ENCODE assay signal across 22 cellular contexts in the genomic region with DNA sequence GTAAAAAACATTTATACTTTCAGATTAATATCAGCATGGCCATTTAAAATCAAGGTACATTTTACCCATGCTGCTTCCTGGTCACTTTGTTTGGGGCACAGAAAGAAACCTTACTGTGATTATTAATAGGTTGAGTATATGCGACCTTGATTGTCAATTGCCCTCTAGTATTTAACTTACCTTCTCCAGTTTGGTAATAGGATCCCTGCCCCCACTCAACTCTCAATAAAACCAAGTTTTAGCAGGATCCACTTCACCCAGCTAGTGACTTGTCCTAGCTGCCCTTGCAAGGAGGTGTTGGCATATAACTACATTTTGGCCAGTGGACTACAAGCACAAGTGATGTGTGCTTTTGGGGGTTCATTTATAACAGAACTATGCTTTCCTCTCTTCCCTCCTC. TPM values are rescaled to one million over a fixed set of nuclear protein-coding genes. Genes with fewer than 3 reads are reported as not detected.
DNase-seq lines count a peak whose midpoint lies in the region; ATAC-seq and TF ChIP-seq lines count a peak whose summit lies in the region.
"Had no signal": no experiment of that assay in that cellular context is flagged by ENCODE, and none has a peak within 500 bp of the region (broad histone marks: within the 10 kb centered on the region; RNA-seq: fewer than 3 reads in every experiment).

No MANE protein-coding gene starts in this region.

- no peak overlapping the region for H3K4me3 ChIP-seq in GM23338
- 0 out of 2 replicates have a peak overlapping the region, but pooled peaks have one; percentile 2 for H3K4me3 ChIP-seq in HUES48 (ENCODE audit: low read depth, low read length)
- H3K4me3 ChIP-seq in iPS-18a (ENCODE audit: low read length), result peak overlapping the region; percentile 33
- no peak overlapping the region for H3K4me3 ChIP-seq in tibial artery
- H3K4me3 ChIP-seq: GM12878, HAP-1, K562 had no signal

- CTCF ChIA-PET in WTC11 (lab: Charles Lee), result interaction anchor here (0.6 to 1.5 kb wide), 2 partner anchors 95 to 347 kb away, joined by 3 read pairs; no protein-coding TSS in a partner anchor

- H3K4me1 ChIP-seq in GM23338 (ENCODE audit: insufficient read depth) (peaks cover 7% of the 10 kb centered on the region; the same call in 1 of the 2 replicates), HUES48 (ENCODE audit: control insufficient read depth, insufficient read depth, low read length) (peaks cover 23% of the 10 kb centered on the region), iPS-18a (ENCODE audit: control insufficient read depth, low read depth, low read length) (peaks cover 26% of the 10 kb centered on the region), tibial artery (no peaks in the 10 kb centered on the region)
- H3K4me1 ChIP-seq: BE2C had no signal

- TF ChIP-seq CTCF in GM23338 (conservative IDR thresholded peaks at IDR 0.05; ENCODE audit: low read depth in 2 of 2) (no peak), WTC11 (IDR thresholded peaks at IDR 0.05) (no peak), tibial artery (IDR thresholded peaks at IDR 0.05) (no peak)

- H3K27ac ChIP-seq in GM23338 (ENCODE audit: low read depth) (no peak overlapping the region), HUES48 (ENCODE audit: low read depth, low read length) (peak overlapping the region; percentile 74), iPS-18a (ENCODE audit: low read length) (peak overlapping the region; percentile 90), tibial artery (no peak overlapping the region)

- no peaks in the 10 kb centered on the region for H3K27me3 Mint-ChIP-seq in GM23338 (ENCODE audit: insufficient read depth, low read depth, poor library complexity)
- no peaks in the 10 kb centered on the region for H3K27me3 Mint-ChIP-seq in WTC11 (ENCODE audit: low read depth)
- H3K27me3 Mint-ChIP-seq: CD4-positive, CD25-positive, alpha-beta regulatory T cell; CD8-positive, alpha-beta memory T cell had no signal

- DNase-seq in GM23338 (ENCODE audit: low spot score) (peak; percentile 21), WTC11 (ENCODE audit: low spot score) (no peak), NCI-H774 (lab: John Stamatoyannopoulos, UW) (no peak), SHP77 treated with DMSO at 0.1 percent for 48 hours (lab: John Stamatoyannopoulos, UW) (no peak), tibial artery (no peak)
- DNase-seq in activated effector memory CD4-positive, alpha-beta T cell treated with Interleukin-2 at 50 U/mL for 16 hours, result no peak
- DNase-seq: ACHN; BE2C; C1 segment of cervical spinal cord; CD4-positive, CD25-positive, alpha-beta regulatory T cell; CD8-positive, alpha-beta memory T cell; COR-L47; DMS 273 treated with DMSO at 0.1 percent for 48 hours; DND-41; EL; GOT3; IMR-90 had no signal

- peak; percentile 52 for ATAC-seq in GM23338
- ATAC-seq in WTC11, result peak; percentile 55

- H2AFZ ChIP-seq in GM23338, result no peak overlapping the region

- H3K9ac ChIP-seq in HUES48 (ENCODE audit: low read depth, low read length) (no peak overlapping the region; the same call in 1 of the 2 replicates), iPS-18a (ENCODE audit: low read length) (peak overlapping the region; percentile 41)

- POLR2A ChIA-PET in WTC11 (lab: Charles Lee), result interaction anchor here (1.1 kb wide), 1 partner anchor 12 kb away, joined by 3 read pairs; no protein-coding TSS in a partner anchor

- no peaks in the 10 kb centered on the region for H3F3A ChIP-seq in GM23338 (replicated peaks; ENCODE audit: low read depth)

- 0 out of 3 replicates have a peak overlapping the region, but pooled peaks have one; percentile 4 for H3K4me3 Mint-ChIP-seq in GM23338
- H3K4me3 Mint-ChIP-seq in WTC11, result no peak overlapping the region
- H3K4me3 Mint-ChIP-seq: CD4-positive, CD25-positive, alpha-beta regulatory T cell; CD8-positive, alpha-beta memory T cell had no signal

- H3K4me2 ChIP-seq in GM23338, result peak overlapping the region; percentile 36

- H3K9me3 ChIP-seq in HUES48 (ENCODE audit: control insufficient read depth, insufficient read depth, low read length) (peaks cover 4% of the 10 kb centered on the region), iPS-18a (ENCODE audit: control insufficient read depth, low read depth, low read length) (no peaks in the 10 kb centered on the region), tibial artery (no peaks in the 10 kb centered on the region)
- H3K9me3 ChIP-seq: BE2C, HAP-1 had no signal

- H3K4me1 Mint-ChIP-seq in GM23338, result peaks cover 36% of the 10 kb centered on the region
- H3K4me1 Mint-ChIP-seq in WTC11, result peaks cover 33% of the 10 kb centered on the region
- H3K4me1 Mint-ChIP-seq: CD4-positive, CD25-positive, alpha-beta regulatory T cell; CD8-positive, alpha-beta memory T cell had no signal

- peak overlapping the region; percentile 85 for H3K27ac Mint-ChIP-seq in GM23338
- H3K27ac Mint-ChIP-seq in WTC11, result peak overlapping the region; percentile 72
- H3K27ac Mint-ChIP-seq: CD4-positive, CD25-positive, alpha-beta regulatory T cell; CD8-positive, alpha-beta memory T cell had no signal

- H3K79me2 ChIP-seq in GM23338 (replicated peaks; ENCODE audit: insufficient read depth), result no peaks in the 10 kb centered on the region; the same call in 1 of the 2 replicates

- H3K36me3 Mint-ChIP-seq in GM23338 (ENCODE audit: low read depth) (peaks cover 39% of the 10 kb centered on the region), WTC11 (peaks cover 32% of the 10 kb centered on the region)

- H3K9me2 ChIP-seq in GM23338 (ENCODE audit: insufficient read depth), result no peaks in the 10 kb centered on the region

- no peaks in the 10 kb centered on the region for H3K27me3 ChIP-seq in GM23338 (ENCODE audit: insufficient read depth)
- H3K27me3 ChIP-seq in HUES48 (ENCODE audit: control insufficient read depth, insufficient read depth, low read length), result no peaks in the 10 kb centered on the region
- no peaks in the 10 kb centered on the region for H3K27me3 ChIP-seq in iPS-18a (ENCODE audit: control insufficient read depth, insufficient read depth, low read length)
- no peaks in the 10 kb centered on the region for H3K27me3 ChIP-seq in tibial artery
- H3K27me3 ChIP-seq: BE2C had no signal

- intact Hi-C loops in tibial artery (cut with DNase I; ENCODE audit: low total_unique reads), result no loop called here

- peaks cover 4% of the 10 kb centered on the region for H3K36me3 ChIP-seq in GM23338 (ENCODE audit: insufficient read depth)
- H3K36me3 ChIP-seq in HUES48 (ENCODE audit: control insufficient read depth, insufficient read depth, low read length), result peaks cover 62% of the 10 kb centered on the region
- H3K36me3 ChIP-seq in iPS-18a (ENCODE audit: control insufficient read depth, low read depth, low read length), result peaks cover 27% of the 10 kb centered on the region
- H3K36me3 ChIP-seq in tibial artery, result peaks cover 0 to 14% (median 8%) of the 10 kb centered on the region in 3 donors
- H3K36me3 ChIP-seq: BE2C had no signal

- no peaks in the 10 kb centered on the region for H4K20me1 ChIP-seq in GM23338 (replicated peaks; ENCODE audit: insufficient read depth)

- H3K9me3 Mint-ChIP-seq in GM23338, result peaks cover 19% of the 10 kb centered on the region
- H3K9me3 Mint-ChIP-seq in WTC11, result peaks cover 22% of the 10 kb centered on the region

TF ChIP-seq in GM23338, 12 proteins besides CTCF, POLR2A, EP300 and RAD21:
- TF ChIP-seq ZNF331 (CRISPR knock-in tag; IDR thresholded peaks at IDR 0.05; ENCODE audit: low read depth), result no peak
TF ChIP-seq in GM23338: peak in this region for 0.

TF ChIP-seq in WTC11, 78 proteins besides CTCF, POLR2A, EP300 and RAD21 (continues in another document):
- TF ChIP-seq KAT7 (CRISPR knock-in tag; IDR thresholded peaks at IDR 0.05; ENCODE audit: borderline replicate concordance) (no peak), RELA (CRISPR knock-in tag; IDR thresholded peaks at IDR 0.05; ENCODE audit: borderline replicate concordance) (no peak), SP1 (CRISPR knock-in tag; conservative IDR thresholded peaks at IDR 0.05) (no peak), PRRX2 (CRISPR knock-in tag; IDR thresholded peaks at IDR 0.05) (no peak), ATF1 (CRISPR knock-in tag; IDR thresholded peaks at IDR 0.05) (no peak)
- TF ChIP-seq, protein P1, sequence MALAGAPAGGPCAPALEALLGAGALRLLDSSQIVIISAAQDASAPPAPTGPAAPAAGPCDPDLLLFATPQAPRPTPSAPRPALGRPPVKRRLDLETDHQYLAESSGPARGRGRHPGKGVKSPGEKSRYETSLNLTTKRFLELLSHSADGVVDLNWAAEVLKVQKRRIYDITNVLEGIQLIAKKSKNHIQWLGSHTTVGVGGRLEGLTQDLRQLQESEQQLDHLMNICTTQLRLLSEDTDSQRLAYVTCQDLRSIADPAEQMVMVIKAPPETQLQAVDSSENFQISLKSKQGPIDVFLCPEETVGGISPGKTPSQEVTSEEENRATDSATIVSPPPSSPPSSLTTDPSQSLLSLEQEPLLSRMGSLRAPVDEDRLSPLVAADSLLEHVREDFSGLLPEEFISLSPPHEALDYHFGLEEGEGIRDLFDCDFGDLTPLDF (CRISPR knock-in tag; IDR thresholded peaks at IDR 0.05), result no peak
- TF ChIP-seq, protein P2, sequence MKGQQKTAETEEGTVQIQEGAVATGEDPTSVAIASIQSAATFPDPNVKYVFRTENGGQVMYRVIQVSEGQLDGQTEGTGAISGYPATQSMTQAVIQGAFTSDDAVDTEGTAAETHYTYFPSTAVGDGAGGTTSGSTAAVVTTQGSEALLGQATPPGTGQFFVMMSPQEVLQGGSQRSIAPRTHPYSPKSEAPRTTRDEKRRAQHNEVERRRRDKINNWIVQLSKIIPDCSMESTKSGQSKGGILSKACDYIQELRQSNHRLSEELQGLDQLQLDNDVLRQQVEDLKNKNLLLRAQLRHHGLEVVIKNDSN (CRISPR knock-in tag; IDR thresholded peaks at IDR 0.05), result no peak
- TF ChIP-seq, protein P3, sequence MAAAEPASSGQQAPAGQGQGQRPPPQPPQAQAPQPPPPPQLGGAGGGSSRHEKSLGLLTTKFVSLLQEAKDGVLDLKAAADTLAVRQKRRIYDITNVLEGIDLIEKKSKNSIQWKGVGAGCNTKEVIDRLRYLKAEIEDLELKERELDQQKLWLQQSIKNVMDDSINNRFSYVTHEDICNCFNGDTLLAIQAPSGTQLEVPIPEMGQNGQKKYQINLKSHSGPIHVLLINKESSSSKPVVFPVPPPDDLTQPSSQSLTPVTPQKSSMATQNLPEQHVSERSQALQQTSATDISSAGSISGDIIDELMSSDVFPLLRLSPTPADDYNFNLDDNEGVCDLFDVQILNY (CRISPR knock-in tag; IDR thresholded peaks at IDR 0.05), result no peak

RNA-seq across cellular contexts. Expression of a gene that starts 34.3 kb away (rescaled TPM):
- 90.4 and 115 TPM in 2 replicates for total RNA-seq in GM23338 (2014; rRNA removed; shearing (Covaris generic))
- polyA plus RNA-seq in GM23338 (2016; fragmentation: Nextera tagmentation; extraction: Ambion mirVana), result 82.1 and 97.8 TPM in 2 replicates
- total RNA-seq in WTC11 (2021), result 38.8 to 44.4 TPM (median 41.5 TPM) in 3 replicates

Comparison
In these comparisons a context has a peak if more than half of its experiments do, and no peak if none do; other contexts are left out.
1. H3K27ac ChIP-seq: peak in HUES48 (single experiment) and iPS-18a (single experiment); none in GM23338 (single experiment) and tibial artery (0 of 2).
2. H3K4me3 ChIP-seq: peak in HUES48 (single experiment) and iPS-18a (single experiment); none in GM23338 (single experiment) and tibial artery (0 of 2).